17 cellular contexts compared by ENCODE assay signal in genomic region chr1:18970762-18971161, GRCh38.
"Had no signal": no experiment of that assay in that cellular context is flagged by ENCODE, and none has a peak within 500 bp of the region (broad histone marks: within the 10 kb centered on the region; RNA-seq: fewer than 3 reads in every experiment).

No MANE protein-coding gene starts in this region.

- H3K27ac ChIP-seq: cardiac muscle cell, thyroid gland, VCaP had no signal

- H3K4me3 ChIP-seq: cardiac muscle cell, lung, thyroid gland had no signal

- ATAC-seq: activated T-cell treated with anti-CD3 and anti-CD28 coated beads, Interleukin-2, amount 50 U/mL, for 4 hours had no signal

- H3K27me3 ChIP-seq: cardiac muscle cell, thyroid gland had no signal

- H3K9me3 ChIP-seq: thyroid gland had no signal

- DNase-seq: activated CD4-positive, alpha-beta T cell treated with anti-CD3 and anti-CD28 coated beads, Interleukin-2, amount 50 U/mL, for 1 hour; activated CD4-positive, CD25-positive, alpha-beta regulatory T cell treated with anti-CD3 and anti-CD28 coated beads, Interleukin-2, amount 50 U/mL, for 72 hours; activated CD8-positive, alpha-beta memory T cell treated with anti-CD3 and anti-CD28 coated beads, Interleukin-2, amount 50 U/mL, for 4 hours; activated gamma-delta T cell; activated T-cell treated with anti-CD3 and anti-CD28 coated beads, Interleukin-2, amount 50 U/mL, for 4 hours; effector CD8-positive, alpha-beta T cell; hypothalamus; islet precursor cell; nephron progenitor cell; nucleus accumbens; stimulated activated CD4-positive, alpha-beta T cell treated with anti-CD3 and anti-CD28 coated beads, Interleukin-12 subunit alpha, Interleukin-12 subunit beta, amount 100 ng/mL, for 4 hours; stimulated activated CD4-positive, alpha-beta T cell treated with anti-CD3 and anti-CD28 coated beads, Interleukin-2, amount 100 ng/mL, for 24 hours; stimulated activated naive CD4-positive, alpha-beta T cell treated with Interleukin-2 at 50 U/mL for 16 hours; thyroid gland had no signal

- H3K36me3 ChIP-seq: cardiac muscle cell, thyroid gland had no signal
